Comparison of ENCODE assay signal across 17 cellular contexts in the genomic region with DNA sequence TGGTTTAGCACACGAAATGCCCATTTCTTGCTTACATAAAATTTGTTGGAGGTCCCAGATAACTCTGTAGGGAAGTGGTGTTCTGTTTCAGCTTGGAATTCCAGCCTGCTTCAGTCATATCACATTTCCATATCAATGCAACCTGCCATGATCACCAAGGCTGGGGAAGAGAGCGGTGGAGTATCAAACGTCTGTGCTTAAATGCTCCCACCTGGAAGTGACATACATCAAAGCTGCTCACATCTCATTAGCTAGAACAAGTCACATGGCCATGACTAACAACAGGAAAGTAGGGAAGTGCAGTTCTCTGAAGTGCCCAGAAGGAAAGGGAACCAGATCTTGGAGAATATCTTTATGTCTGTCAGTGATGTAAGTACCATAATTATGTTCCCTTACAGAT.
DNase-seq lines count a peak whose midpoint lies in the region; ATAC-seq and TF ChIP-seq lines count a peak whose summit lies in the region.
"Had no signal": no experiment of that assay in that cellular context is flagged by ENCODE, and none has a peak within 500 bp of the region (broad histone marks: within the 10 kb centered on the region; RNA-seq: fewer than 3 reads in every experiment).

No MANE protein-coding gene starts in this region.

- no peaks in the 10 kb centered on the region for H3K36me3 Mint-ChIP-seq in WTC11
- no peaks in the 10 kb centered on the region for H3K36me3 Mint-ChIP-seq in MCF 10A (ENCODE audit: insufficient read depth, unreplicated experiment)

- BruUV-seq in MCF 10A (replicated peaks; lab: Mats Ljungman, UMichigan), result no TSS peak

- no peak for TF ChIP-seq CTCF in WTC11 (IDR thresholded peaks at IDR 0.05)
- no peak for TF ChIP-seq CTCF in MCF 10A (IDR thresholded peaks at IDR 0.05; ENCODE audit: unreplicated experiment)

- H3K9me3 Mint-ChIP-seq in WTC11 (no peaks in the 10 kb centered on the region; the same call in 1 of the 2 replicates), MCF 10A (ENCODE audit: unreplicated experiment) (peaks cover 10% of the 10 kb centered on the region)

- ATAC-seq in WTC11 (peak; percentile 90), HG03039 (IDR thresholded peaks at IDR 0.05; ENCODE audit: unreplicated experiment) (no peak)

- H3K4me3 Mint-ChIP-seq in WTC11 (no peak overlapping the region), MCF 10A (ENCODE audit: unreplicated experiment) (no peak overlapping the region)
- H3K4me3 Mint-ChIP-seq: CD4-positive, CD25-positive, alpha-beta regulatory T cell had no signal

- DNase-seq in NCI-H2227 (lab: John Stamatoyannopoulos, UW; ENCODE audit: unreplicated experiment) (peak; percentile 11), NCI-H2227 treated with DMSO at 0.1 percent for 48 hours (lab: John Stamatoyannopoulos, UW) (no peak), WTC11 (ENCODE audit: low spot score) (no peak), iPS DF 19.7 (ENCODE audit: low read depth, low spot score) (peak; percentile 71), HuH-7.5 (ENCODE audit: low spot score) (no peak), LoVo (ENCODE audit: low spot score) (no peak), MCF 10A (ENCODE audit: unreplicated experiment) (no peak)
- DNase-seq: BE2C; CD4-positive, CD25-positive, alpha-beta regulatory T cell; DMS153; GF-D8; MG63; NCI-H1048; NCI-H2081; NCI-H446 treated with DMSO at 0.1 percent for 48 hours; Peyer's patch had no signal

- intact Hi-C loops in MCF 10A (cut with micrococcal nuclease), result no loop called here

- peak overlapping the region; percentile 20; the same call in 1 of the 2 replicates for H3K27ac Mint-ChIP-seq in WTC11
- H3K27ac Mint-ChIP-seq in MCF 10A (ENCODE audit: low read depth, unreplicated experiment), result no peak overlapping the region
- H3K27ac Mint-ChIP-seq: CD4-positive, CD25-positive, alpha-beta regulatory T cell had no signal

- H3K4me1 Mint-ChIP-seq in WTC11, result peaks cover 28% of the 10 kb centered on the region
- H3K4me1 Mint-ChIP-seq in MCF 10A (ENCODE audit: insufficient read depth, unreplicated experiment), result no peaks in the 10 kb centered on the region
- H3K4me1 Mint-ChIP-seq: CD4-positive, CD25-positive, alpha-beta regulatory T cell had no signal

- H3K27me3 Mint-ChIP-seq in WTC11 (ENCODE audit: low read depth) (no peaks in the 10 kb centered on the region), MCF 10A (ENCODE audit: insufficient read depth, unreplicated experiment) (no peaks in the 10 kb centered on the region)

- CTCF ChIA-PET in WTC11 (lab: Charles Lee), result no interaction called here
- CTCF ChIA-PET in MCF 10A (lab: Yijun Ruan, JAX), result interaction anchor here (1.1 kb wide), 1 partner anchor 395 kb away, joined by 5 read pairs; no protein-coding TSS in a partner anchor

- POLR2A ChIA-PET in WTC11 (lab: Charles Lee), result interaction anchor here (0.6 kb wide), 1 partner anchor 1257 kb away, joined by 4 read pairs; no protein-coding TSS in a partner anchor
- POLR2A ChIA-PET in MCF 10A (lab: Yijun Ruan, JAX), result interaction anchor here (1.6 kb wide), 1 partner anchor 61 kb away, joined by 4 read pairs; no protein-coding TSS in a partner anchor

TF ChIP-seq in WTC11, 78 proteins besides CTCF, POLR2A, EP300 and RAD21:
- TF ChIP-seq KAT7 (CRISPR knock-in tag; IDR thresholded peaks at IDR 0.05; ENCODE audit: borderline replicate concordance) (no peak), ZNF121 (CRISPR knock-in tag; IDR thresholded peaks at IDR 0.05) (no peak), ZNF219 (CRISPR knock-in tag; IDR thresholded peaks at IDR 0.05; ENCODE audit: borderline replicate concordance) (no peak), NFYB (CRISPR knock-in tag; conservative IDR thresholded peaks at IDR 0.05; ENCODE audit: low read depth) (peak; percentile 20; the same call in 1 of the 2 replicates), USF1 (CRISPR knock-in tag; IDR thresholded peaks at IDR 0.05) (peak; percentile 64), NFE2L1 (CRISPR knock-in tag; IDR thresholded peaks at IDR 0.05) (no peak)
- TF ChIP-seq, protein P1, sequence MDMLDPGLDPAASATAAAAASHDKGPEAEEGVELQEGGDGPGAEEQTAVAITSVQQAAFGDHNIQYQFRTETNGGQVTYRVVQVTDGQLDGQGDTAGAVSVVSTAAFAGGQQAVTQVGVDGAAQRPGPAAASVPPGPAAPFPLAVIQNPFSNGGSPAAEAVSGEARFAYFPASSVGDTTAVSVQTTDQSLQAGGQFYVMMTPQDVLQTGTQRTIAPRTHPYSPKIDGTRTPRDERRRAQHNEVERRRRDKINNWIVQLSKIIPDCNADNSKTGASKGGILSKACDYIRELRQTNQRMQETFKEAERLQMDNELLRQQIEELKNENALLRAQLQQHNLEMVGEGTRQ (CRISPR knock-in tag; IDR thresholded peaks at IDR 0.05), result peak; percentile 80
- TF ChIP-seq, protein P2, sequence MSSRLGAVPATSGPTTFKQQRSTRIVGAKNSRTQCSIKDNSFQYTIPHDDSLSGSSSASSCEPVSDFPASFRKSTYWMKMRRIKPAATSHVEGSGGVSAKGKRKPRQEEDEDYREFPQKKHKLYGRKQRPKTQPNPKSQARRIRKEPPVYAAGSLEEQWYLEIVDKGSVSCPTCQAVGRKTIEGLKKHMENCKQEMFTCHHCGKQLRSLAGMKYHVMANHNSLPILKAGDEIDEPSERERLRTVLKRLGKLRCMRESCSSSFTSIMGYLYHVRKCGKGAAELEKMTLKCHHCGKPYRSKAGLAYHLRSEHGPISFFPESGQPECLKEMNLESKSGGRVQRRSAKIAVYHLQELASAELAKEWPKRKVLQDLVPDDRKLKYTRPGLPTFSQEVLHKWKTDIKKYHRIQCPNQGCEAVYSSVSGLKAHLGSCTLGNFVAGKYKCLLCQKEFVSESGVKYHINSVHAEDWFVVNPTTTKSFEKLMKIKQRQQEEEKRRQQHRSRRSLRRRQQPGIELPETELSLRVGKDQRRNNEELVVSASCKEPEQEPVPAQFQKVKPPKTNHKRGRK (CRISPR knock-in tag; IDR thresholded peaks at IDR 0.05; ENCODE audit: borderline replicate concordance), result no peak

Comparison
In these comparisons a context has a peak if more than half of its experiments do, and no peak if none do; other contexts are left out.
1. DNase-seq: peak in NCI-H2227 (single experiment) and iPS DF 19.7 (single experiment); none in NCI-H2227 treated with DMSO at 0.1 percent for 48 hours (single experiment), WTC11 (single experiment), HuH-7.5 (single experiment), LoVo (single experiment) and MCF 10A (single experiment).